Comparison of ENCODE assay signal across 12 cellular contexts in genomic region chr14:101359221-101360044, GRCh38.
DNase-seq lines count a peak whose midpoint lies in the region; ATAC-seq and TF ChIP-seq lines count a peak whose summit lies in the region.
"Had no signal": no experiment of that assay in that cellular context is flagged by ENCODE, and none has a peak within 500 bp of the region (broad histone marks: within the 10 kb centered on the region; RNA-seq: fewer than 3 reads in every experiment).

No MANE protein-coding gene starts in this region.

- H3K9me3 Mint-ChIP-seq in activated CD8-positive, alpha-beta T cell treated with anti-CD3 and anti-CD28 coated beads, Interleukin-2, amount 10 ng/mL, durations not matched to agents 7 days and 5 days (ENCODE audit: insufficient read depth) = peaks cover 10% of the 10 kb centered on the region

- CTCF ChIA-PET in BJ (lab: Yijun Ruan, JAX) = no interaction called here
- CTCF ChIA-PET in activated CD8-positive, alpha-beta T cell treated with anti-CD3 and anti-CD28 coated beads, Interleukin-2, amount 10 ng/mL, durations not matched to agents 7 days and 5 days (lab: Charles Lee) = no interaction called here

- no peak overlapping the region for H3K27ac Mint-ChIP-seq in activated CD8-positive, alpha-beta T cell treated with anti-CD3 and anti-CD28 coated beads, Interleukin-2, amount 10 ng/mL, durations not matched to agents 7 days and 5 days
- H3K27ac Mint-ChIP-seq: stimulated activated naive B cell treated with anti-CD40 and anti-IgM and Interleukin-4, amounts not matched to agents 10 μg/mL and 1 μg/mL and 100 μg/mL, for 72 hours had no signal

- DNase-seq in BJ (ENCODE audit: low read depth) (peak; percentile 49), Peyer's patch (peak in 1 of 3 donors; percentile 55), cardiac septum (ENCODE audit: low spot score) (peak; percentile 63), osteoblast (ENCODE audit: insufficient read length, low spot score, missing footprints) (peak; percentile 74), AG08396 (ENCODE audit: low spot score) (no peak)
- no peak for DNase-seq in activated CD8-positive, alpha-beta T cell treated with anti-CD3 and anti-CD28 coated beads, Interleukin-2, amount 10 ng/mL, durations not matched to agents 7 days and 5 days
- DNase-seq in activated naive CD4-positive, alpha-beta T cell (lab: John Stamatoyannopoulos, UW) = no peak
- DNase-seq: effector CD4-positive, alpha-beta T cell; KBM-7; NCI-H446 treated with DMSO at 0.1 percent for 48 hours; stimulated activated naive B cell treated with anti-CD40 and anti-IgM and Interleukin-4, amounts not matched to agents 10 μg/mL and 1 μg/mL and 100 μg/mL, for 72 hours had no signal

- H3K79me2 ChIP-seq in osteoblast (ENCODE audit: insufficient read depth, low read length) = no peaks in the 10 kb centered on the region

- H3K9me3 ChIP-seq in Peyer's patch (no peaks in the 10 kb centered on the region), osteoblast (ENCODE audit: low read depth, low read length) (no peaks in the 10 kb centered on the region)

- H3K27me3 ChIP-seq in BJ (ENCODE audit: control insufficient read depth, insufficient read depth, low read length) (no peaks in the 10 kb centered on the region), Peyer's patch (no peaks in the 10 kb centered on the region), osteoblast (ENCODE audit: insufficient read depth, low read length) (peaks cover 6% of the 10 kb centered on the region)

- H3K4me1 Mint-ChIP-seq in activated CD8-positive, alpha-beta T cell treated with anti-CD3 and anti-CD28 coated beads, Interleukin-2, amount 10 ng/mL, durations not matched to agents 7 days and 5 days (ENCODE audit: low read depth) = no peaks in the 10 kb centered on the region

- no peaks in the 10 kb centered on the region for H4K20me1 ChIP-seq in osteoblast (ENCODE audit: insufficient read depth, low read length)

- POLR2A ChIA-PET in BJ (lab: Charles Lee) = interaction anchor here (0.6 kb wide), 1 partner anchor 117 kb away, joined by 4 read pairs; no protein-coding TSS in a partner anchor
- POLR2A ChIA-PET in activated CD8-positive, alpha-beta T cell treated with anti-CD3 and anti-CD28 coated beads, Interleukin-2, amount 10 ng/mL, durations not matched to agents 7 days and 5 days (lab: Charles Lee) = no interaction called here

- ATAC-seq in activated CD8-positive, alpha-beta T cell treated with anti-CD3 and anti-CD28 coated beads, Interleukin-2, amount 10 ng/mL, durations not matched to agents 7 days and 5 days = no peak
- no peak for ATAC-seq in HG02938 (IDR thresholded peaks at IDR 0.05; ENCODE audit: unreplicated experiment)

- intact Hi-C loops in cardiac septum (cut with DNase I) = no loop called here

- TF ChIP-seq POLR2A in Peyer's patch (IDR thresholded peaks at IDR 0.05) = no peak

- H2AFZ ChIP-seq in osteoblast (ENCODE audit: low read length) = no peak overlapping the region

- H3K4me3 ChIP-seq in BJ (ENCODE audit: low read depth, low read length) (no peak overlapping the region), Peyer's patch (no peak overlapping the region), osteoblast (ENCODE audit: insufficient read depth, low read length) (no peak overlapping the region)

- H3K4me3 Mint-ChIP-seq in activated CD8-positive, alpha-beta T cell treated with anti-CD3 and anti-CD28 coated beads, Interleukin-2, amount 10 ng/mL, durations not matched to agents 7 days and 5 days = no peak overlapping the region

- H3K4me1 ChIP-seq in Peyer's patch (peaks cover 0 to 7% (median 0%) of the 10 kb centered on the region in 4 donors), osteoblast (ENCODE audit: insufficient read depth, low read length) (no peaks in the 10 kb centered on the region)

- H3K36me3 Mint-ChIP-seq in activated CD8-positive, alpha-beta T cell treated with anti-CD3 and anti-CD28 coated beads, Interleukin-2, amount 10 ng/mL, durations not matched to agents 7 days and 5 days (ENCODE audit: low read depth) = no peaks in the 10 kb centered on the region

- H3K27ac ChIP-seq in Peyer's patch = peak overlapping the region; percentile 29 to 80 (median 70)
- H3K27ac ChIP-seq in osteoblast (ENCODE audit: low read depth, low read length) = no peak overlapping the region

- no peak for TF ChIP-seq CTCF in BJ (IDR thresholded peaks at IDR 0.05; ENCODE audit: insufficient read depth, low read depth, low read length)
- TF ChIP-seq CTCF in Peyer's patch (IDR thresholded peaks at IDR 0.05) = no peak
- no peak for TF ChIP-seq CTCF in osteoblast (IDR thresholded peaks at IDR 0.05; ENCODE audit: extremely low read depth, low read depth, low read length)

- H3K36me3 ChIP-seq in BJ (ENCODE audit: control insufficient read depth, insufficient read depth, low read length) (no peaks in the 10 kb centered on the region), Peyer's patch (no peaks in the 10 kb centered on the region), osteoblast (ENCODE audit: insufficient read depth, low read length) (no peaks in the 10 kb centered on the region)

- H3K4me2 ChIP-seq in osteoblast (ENCODE audit: insufficient read depth, low read length) = no peak overlapping the region

- H3K27me3 Mint-ChIP-seq in activated CD8-positive, alpha-beta T cell treated with anti-CD3 and anti-CD28 coated beads, Interleukin-2, amount 10 ng/mL, durations not matched to agents 7 days and 5 days (ENCODE audit: low read depth) = peaks cover 5% of the 10 kb centered on the region

Comparison
In these comparisons a context has a peak if more than half of its experiments do, and no peak if none do; other contexts are left out.
1. DNase-seq: peak in BJ (single experiment), cardiac septum (single experiment) and osteoblast (single experiment); none in activated CD8-positive, alpha-beta T cell treated with anti-CD3 and anti-CD28 coated beads, Interleukin-2, amount 10 ng/mL, durations not matched to agents 7 days and 5 days (single experiment), activated naive CD4-positive, alpha-beta T cell (0 of 4) and AG08396 (single experiment).